8 cellular contexts compared by ENCODE assay signal in genomic region chr1:117930484-117930883, GRCh38. TPM values are rescaled to one million over a fixed set of nuclear protein-coding genes. Genes with fewer than 3 reads are reported as not detected.
DNase-seq lines count a peak whose midpoint lies in the region; ATAC-seq and TF ChIP-seq lines count a peak whose summit lies in the region.

No MANE protein-coding gene starts in this region.

- peaks cover 5% of the 10 kb centered on the region for H3K4me1 ChIP-seq in iPS-15b (ENCODE audit: control insufficient read depth, insufficient read depth, low read length)
- H3K4me1 ChIP-seq in spleen: peaks cover 26 to 64% (median 55%) of the 10 kb centered on the region in 6 donors

- CTCF ChIA-PET in activated B cell treated with CpG ODN at 0.5 μM for 24 hours (lab: Charles Lee): interaction anchor here (1.2 kb wide), 1 partner anchor 34 kb away, joined by 3 read pairs; no protein-coding TSS in a partner anchor

- H3K4me3 Mint-ChIP-seq in activated T-cell treated with anti-CD3 and anti-CD28 coated beads, Interleukin-2, amount 50 U/mL, for 4 hours: peak overlapping the region; percentile 97
- peak overlapping the region; percentile 94 for H3K4me3 Mint-ChIP-seq in activated B cell treated with CpG ODN at 0.5 μM for 24 hours

- no peak for DNase-seq in activated T-cell treated with anti-CD3 and anti-CD28 coated beads, Interleukin-2, amount 50 U/mL, for 4 hours
- no peak for DNase-seq in activated T-cell treated with anti-CD3 and anti-CD28 coated beads, Interleukin-2, amount 50 U/mL, for 48 hours
- DNase-seq in activated B cell treated with CpG ODN at 0.5 μM for 24 hours (no peak), spleen (no peak), hypothalamus (lab: John Stamatoyannopoulos, UW) (no peak), DMS114 treated with DMSO at 0.1 percent for 48 hours (lab: John Stamatoyannopoulos, UW; ENCODE audit: unreplicated experiment) (no peak)

- peak overlapping the region in 5 of 8 donors; percentile 95 to 98 (median 96) for H3K27ac ChIP-seq in spleen

- TF ChIP-seq CTCF in activated B cell treated with CpG ODN at 0.5 μM for 24 hours (IDR thresholded peaks at IDR 0.05): no peak
- no peak for TF ChIP-seq CTCF in spleen (IDR thresholded peaks at IDR 0.05 in 8 of 11, conservative IDR thresholded peaks at IDR 0.05 in 3 of 11)

- H3K9ac ChIP-seq in iPS-15b (ENCODE audit: low read depth, low read length): peak overlapping the region; percentile 82

- TF ChIP-seq POLR2A in spleen (IDR thresholded peaks at IDR 0.05): no peak

- peaks cover 58% of the 10 kb centered on the region for H3K4me1 Mint-ChIP-seq in activated T-cell treated with anti-CD3 and anti-CD28 coated beads, Interleukin-2, amount 50 U/mL, for 4 hours (ENCODE audit: low read depth)
- peaks cover 57% of the 10 kb centered on the region for H3K4me1 Mint-ChIP-seq in activated B cell treated with CpG ODN at 0.5 μM for 24 hours

- no peaks in the 10 kb centered on the region for H3K9me3 Mint-ChIP-seq in activated T-cell treated with anti-CD3 and anti-CD28 coated beads, Interleukin-2, amount 50 U/mL, for 4 hours
- no peaks in the 10 kb centered on the region for H3K9me3 Mint-ChIP-seq in activated B cell treated with CpG ODN at 0.5 μM for 24 hours

- POLR2A ChIA-PET in activated B cell treated with CpG ODN at 0.5 μM for 24 hours (lab: Charles Lee): no interaction called here

- H3K27me3 Mint-ChIP-seq in activated T-cell treated with anti-CD3 and anti-CD28 coated beads, Interleukin-2, amount 50 U/mL, for 4 hours (ENCODE audit: low read depth): no peaks in the 10 kb centered on the region
- no peaks in the 10 kb centered on the region for H3K27me3 Mint-ChIP-seq in activated B cell treated with CpG ODN at 0.5 μM for 24 hours

- H3K27me3 ChIP-seq in iPS-15b (ENCODE audit: control insufficient read depth, insufficient read depth, low read length) (no peaks in the 10 kb centered on the region), spleen (replicated peaks in 1 of 7) (no peaks in the 10 kb centered on the region)

- peak overlapping the region; percentile 99 for H3K4me3 ChIP-seq in iPS-15b (ENCODE audit: low read depth, low read length)
- H3K4me3 ChIP-seq in spleen: peak overlapping the region; percentile 82 to 99 (median 96)

- H3K36me3 Mint-ChIP-seq in activated T-cell treated with anti-CD3 and anti-CD28 coated beads, Interleukin-2, amount 50 U/mL, for 4 hours (ENCODE audit: insufficient read depth): peaks cover 32% of the 10 kb centered on the region
- H3K36me3 Mint-ChIP-seq in activated B cell treated with CpG ODN at 0.5 μM for 24 hours (ENCODE audit: low read depth): peaks cover 38% of the 10 kb centered on the region

- WGBS in spleen, 5 donors: 1 to 5% (median 4%) methylated on average over 6 of the region's 6 CpGs

- no peaks in the 10 kb centered on the region for H3K36me3 ChIP-seq in iPS-15b (ENCODE audit: control insufficient read depth, insufficient read depth, low read length)
- H3K36me3 ChIP-seq in spleen: peaks cover 0 to 25% (median 11%) of the 10 kb centered on the region in 6 donors

- peak overlapping the region; percentile 91 for H3K27ac Mint-ChIP-seq in activated B cell treated with CpG ODN at 0.5 μM for 24 hours

- H3K9me3 ChIP-seq in iPS-15b (ENCODE audit: control insufficient read depth, insufficient read depth, low read length) (no peaks in the 10 kb centered on the region), spleen (no peaks in the 10 kb centered on the region)

- no peak for ATAC-seq in activated T-cell treated with anti-CD3 and anti-CD28 coated beads, Interleukin-2, amount 50 U/mL, for 4 hours
- ATAC-seq in activated B cell treated with CpG ODN at 0.5 μM for 24 hours (ENCODE audit: low read depth) (no peak), GM19035 (IDR thresholded peaks at IDR 0.05; ENCODE audit: unreplicated experiment) (no peak)

- intact Hi-C loops in activated B cell treated with CpG ODN at 0.5 μM for 24 hours (cut with micrococcal nuclease) (no loop called here), spleen (cut with DNase I; ENCODE audit: low total_unique reads) (no loop called here)

RNA-seq across cellular contexts. Expression of gene WDR3, which starts 0.9 kb away (rescaled TPM):
- 100 to 1,000 TPM; 110 to 137 (median 125) TPM for total RNA-seq in activated T-cell treated with anti-CD3 and anti-CD28 coated beads, Interleukin-2, amount 50 U/mL, for 4 hours
- total RNA-seq in activated B cell treated with CpG ODN at 0.5 μM for 24 hours: 32.7 and 38.0 TPM in 2 replicates
- 10 to 100 TPM in 5 of 7 donors, 1 to 10 TPM in 2; 9.7 to 25.2 (median 17.9) TPM for total RNA-seq in spleen
- polyA plus RNA-seq in spleen: 1 to 10 TPM; 2.6 to 4.9 (median 4.0) TPM

RNA-seq across cellular contexts. Expression of gene GDAP2, which starts 1.1 kb away (rescaled TPM):
- total RNA-seq in activated T-cell treated with anti-CD3 and anti-CD28 coated beads, Interleukin-2, amount 50 U/mL, for 4 hours: 10 to 100 TPM; 18.6 to 24.4 (median 22.2) TPM
- total RNA-seq in activated B cell treated with CpG ODN at 0.5 μM for 24 hours (19.6 and 20.6 TPM in 2 replicates), spleen (10 to 100 TPM; 29.6 to 44.6 (median 34.4) TPM)
- polyA plus RNA-seq in spleen: 1 to 10 TPM; 3.0 to 3.9 (median 3.4) TPM
